Comparison of ENCODE assay signal across 8 cellular contexts in genomic region chr7:151351027-151351426, GRCh38.
DNase-seq lines count a peak whose midpoint lies in the region; ATAC-seq and TF ChIP-seq lines count a peak whose summit lies in the region.

No MANE protein-coding gene starts in this region.

- intact Hi-C loops in dendritic cell treated with granulocyte-macrophage colony-stimulating factor and Interleukin-4, amounts not matched to agents 40 ng/mL and 50 ng/mL, for 4 days (cut with micrococcal nuclease): loop anchor here (5.0 kb wide), 1 partner anchor 124 kb away; the partner anchor contains the start of gene ABCF2

- H3K9me3 Mint-ChIP-seq in dendritic cell treated with granulocyte-macrophage colony-stimulating factor and Interleukin-4, amounts not matched to agents 40 ng/mL and 50 ng/mL, for 4 days: no peaks in the 10 kb centered on the region

- H3K27me3 Mint-ChIP-seq in dendritic cell treated with granulocyte-macrophage colony-stimulating factor and Interleukin-4, amounts not matched to agents 40 ng/mL and 50 ng/mL, for 4 days: no peaks in the 10 kb centered on the region

- no peak overlapping the region for H3K4me3 Mint-ChIP-seq in dendritic cell treated with granulocyte-macrophage colony-stimulating factor and Interleukin-4, amounts not matched to agents 40 ng/mL and 50 ng/mL, for 4 days

- H3K36me3 Mint-ChIP-seq in dendritic cell treated with granulocyte-macrophage colony-stimulating factor and Interleukin-4, amounts not matched to agents 40 ng/mL and 50 ng/mL, for 4 days (ENCODE audit: low read depth): peaks cover 87% of the 10 kb centered on the region

- H3K27ac Mint-ChIP-seq in dendritic cell treated with granulocyte-macrophage colony-stimulating factor and Interleukin-4, amounts not matched to agents 40 ng/mL and 50 ng/mL, for 4 days: peak overlapping the region; percentile 82

- peaks cover 26% of the 10 kb centered on the region for H3K4me1 Mint-ChIP-seq in dendritic cell treated with granulocyte-macrophage colony-stimulating factor and Interleukin-4, amounts not matched to agents 40 ng/mL and 50 ng/mL, for 4 days (ENCODE audit: low read depth)

- DNase-seq in DMS 273 (lab: John Stamatoyannopoulos, UW; ENCODE audit: unreplicated experiment) (peak; percentile 55), DMS 273 treated with DMSO at 0.1 percent for 48 hours (lab: John Stamatoyannopoulos, UW) (no peak), NOMO-1 (lab: John Stamatoyannopoulos, UW; ENCODE audit: unreplicated experiment in 2 of 2) (no peak), NCI-H2029 (lab: John Stamatoyannopoulos, UW) (no peak)
- DNase-seq in stimulated activated CD8-positive, alpha-beta memory T cell treated with anti-CD3 and anti-CD28 coated beads, Interleukin-12 subunit alpha, Interleukin-12 subunit beta, amount 100 ng/mL, for 24 hours (ENCODE audit: extremely low read depth): peak; percentile 31

- peak; percentile 42; the same call in 2 of the 3 replicates for ATAC-seq in SK-N-SH treated with all-trans-retinoic acid at 6 μM for 48 hours
- ATAC-seq in activated CD4-positive, CD25-positive, alpha-beta regulatory T cell treated with anti-CD3 and anti-CD28 coated beads, Interleukin-2, amount 50 U/mL, for 24 hours: no peak

TF ChIP-seq in SK-N-SH treated with all-trans-retinoic acid at 6 μM for 48 hours, 23 proteins besides CTCF, POLR2A, EP300 and RAD21:
- TF ChIP-seq OSR1 (CRISPR knock-in tag; IDR thresholded peaks at IDR 0.05) (no peak), ISL1 (CRISPR knock-in tag; IDR thresholded peaks at IDR 0.05) (no peak)
TF ChIP-seq in SK-N-SH treated with all-trans-retinoic acid at 6 μM for 48 hours: peak in this region for 0.

Comparison
In these comparisons a context has a peak if more than half of its experiments do, and no peak if none do; other contexts are left out.
1. DNase-seq: peak in DMS 273 (single experiment) and stimulated activated CD8-positive, alpha-beta memory T cell treated with anti-CD3 and anti-CD28 coated beads, Interleukin-12 subunit alpha, Interleukin-12 subunit beta, amount 100 ng/mL, for 24 hours (single experiment); none in DMS 273 treated with DMSO at 0.1 percent for 48 hours (single experiment), NOMO-1 (0 of 2) and NCI-H2029 (single experiment).